19 cellular contexts compared by ENCODE assay signal in the genomic region with DNA sequence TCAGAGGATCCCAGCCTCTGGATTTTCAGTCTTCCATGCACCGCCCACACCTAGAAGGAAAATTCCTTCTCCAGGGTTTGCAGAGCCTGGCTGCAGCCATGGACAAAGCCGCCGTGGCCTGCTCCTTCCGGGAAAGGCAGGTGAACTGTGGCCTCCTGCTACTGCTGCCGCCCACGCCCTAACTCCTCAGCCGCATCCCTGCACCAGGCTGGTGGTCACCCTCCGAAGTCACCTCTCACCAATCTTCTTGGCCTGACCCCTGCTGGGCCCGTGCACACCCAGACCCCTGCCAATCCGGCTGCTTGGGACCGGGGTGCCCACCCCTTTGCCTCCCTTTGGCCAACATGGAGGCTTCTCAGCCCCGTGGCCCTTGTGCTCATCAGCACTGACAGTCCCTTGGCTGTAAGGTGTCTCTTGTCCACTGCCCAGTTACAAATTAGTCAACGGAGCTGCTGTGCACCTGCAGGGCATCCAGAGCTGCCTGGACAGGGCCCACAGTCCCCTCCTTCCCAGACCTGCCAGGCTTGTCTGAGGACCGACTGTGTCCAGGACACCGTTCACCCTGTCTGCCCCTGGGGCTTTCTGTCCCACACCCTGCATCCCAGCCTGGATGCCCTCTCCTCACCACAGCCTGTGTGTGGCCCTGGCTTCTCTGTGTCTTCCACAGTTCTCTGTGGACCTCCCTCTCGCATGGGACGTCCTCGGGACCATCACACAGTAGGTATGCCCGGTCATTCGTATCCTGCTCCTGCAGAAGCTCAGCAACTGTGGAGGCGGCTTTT.
DNase-seq lines count a peak whose midpoint lies in the region; ATAC-seq and TF ChIP-seq lines count a peak whose summit lies in the region.
"Had no signal": no experiment of that assay in that cellular context is flagged by ENCODE, and none has a peak within 500 bp of the region (broad histone marks: within the 10 kb centered on the region; RNA-seq: fewer than 3 reads in every experiment).

No MANE protein-coding gene starts in this region.

- H3K27me3 ChIP-seq in esophagus muscularis mucosa (peaks cover 0 to 55% (median 7%) of the 10 kb centered on the region in 4 donors), upper lobe of right lung (no peaks in the 10 kb centered on the region)

- no peak overlapping the region for H3K4me3 Mint-ChIP-seq in natural killer cell treated with Interleukin-12 subunit alpha and Interleukin-12 subunit beta and Interleukin-15 and Interleukin-18, amount 100 ng/mL, for 72 hours
- H3K4me3 Mint-ChIP-seq in natural killer cell: no peak overlapping the region
- H3K4me3 Mint-ChIP-seq: B cell; CD4-positive, alpha-beta T cell had no signal

- H3K9me3 Mint-ChIP-seq in natural killer cell treated with Interleukin-12 subunit alpha and Interleukin-12 subunit beta and Interleukin-15 and Interleukin-18, amount 100 ng/mL, for 72 hours: no peaks in the 10 kb centered on the region
- H3K9me3 Mint-ChIP-seq in natural killer cell: no peaks in the 10 kb centered on the region
- H3K9me3 Mint-ChIP-seq: CD4-positive, alpha-beta T cell had no signal

- ATAC-seq in natural killer cell treated with Interleukin-12 subunit alpha and Interleukin-12 subunit beta and Interleukin-15 and Interleukin-18, amount 100 ng/mL, for 72 hours: peak; percentile 37 to 62
- ATAC-seq in natural killer cell (no peak), omental fat pad (ENCODE audit: low FRiP score) (peak; percentile 38), upper lobe of right lung (peak; percentile 24), HG03457 (IDR thresholded peaks at IDR 0.05; ENCODE audit: unreplicated experiment) (no peak), GM19035 (IDR thresholded peaks at IDR 0.05; ENCODE audit: unreplicated experiment) (no peak)
- ATAC-seq: GM12878 had no signal

- no peak for TF ChIP-seq EP300 in esophagus muscularis mucosa (IDR thresholded peaks at IDR 0.05)

- H3K4me3 ChIP-seq in esophagus muscularis mucosa: no peak overlapping the region
- no peak overlapping the region for H3K4me3 ChIP-seq in upper lobe of right lung
- H3K4me3 ChIP-seq: GM12878, HAP-1 had no signal

- no peaks in the 10 kb centered on the region for H3K36me3 Mint-ChIP-seq in natural killer cell treated with Interleukin-12 subunit alpha and Interleukin-12 subunit beta and Interleukin-15 and Interleukin-18, amount 100 ng/mL, for 72 hours
- H3K36me3 Mint-ChIP-seq in natural killer cell: no peaks in the 10 kb centered on the region

- TF ChIP-seq CTCF in natural killer cell (IDR thresholded peaks at IDR 0.05) (no peak), esophagus muscularis mucosa (IDR thresholded peaks at IDR 0.05) (no peak), omental fat pad (IDR thresholded peaks at IDR 0.05) (no peak), upper lobe of right lung (IDR thresholded peaks at IDR 0.05) (no peak)

- no peaks in the 10 kb centered on the region for H3K4me1 Mint-ChIP-seq in natural killer cell treated with Interleukin-12 subunit alpha and Interleukin-12 subunit beta and Interleukin-15 and Interleukin-18, amount 100 ng/mL, for 72 hours (ENCODE audit: low read depth in 2 of 2)
- no peaks in the 10 kb centered on the region for H3K4me1 Mint-ChIP-seq in natural killer cell
- H3K4me1 Mint-ChIP-seq: B cell had no signal

- H3K9me3 ChIP-seq in esophagus muscularis mucosa: no peaks in the 10 kb centered on the region
- H3K9me3 ChIP-seq in upper lobe of right lung: no peaks in the 10 kb centered on the region
- H3K9me3 ChIP-seq: HAP-1 had no signal

- DNase-seq in natural killer cell treated with Interleukin-12 subunit alpha and Interleukin-12 subunit beta and Interleukin-15 and Interleukin-18, amount 100 ng/mL, for 72 hours (ENCODE audit: low spot score): no peak
- no peak for DNase-seq in natural killer cell
- peak; percentile 85 for DNase-seq in esophagus muscularis mucosa (ENCODE audit: extremely low spot score)
- DNase-seq in omental fat pad (ENCODE audit: low spot score): no peak
- DNase-seq in upper lobe of right lung: no peak
- no peak for DNase-seq in KBM-7
- DNase-seq: 8988T; C1 segment of cervical spinal cord; Calu3; CD4-positive, alpha-beta T cell; DMS79; GOT3; IMR-90 had no signal

- in situ Hi-C loops in KBM-7 (cut with MboI; ENCODE audit: low pct_unique_long_range_greater_than_20kb, low sequenced_read_pairs): no loop called here

- H3K36me3 ChIP-seq in esophagus muscularis mucosa (no peaks in the 10 kb centered on the region), upper lobe of right lung (no peaks in the 10 kb centered on the region)
- H3K36me3 ChIP-seq: HAP-1 had no signal

- no peak overlapping the region for H3K27ac ChIP-seq in esophagus muscularis mucosa (replicated peaks in 1 of 4)
- no peak overlapping the region for H3K27ac ChIP-seq in upper lobe of right lung
- H3K27ac ChIP-seq: HL-60 had no signal

- H3K4me1 ChIP-seq in esophagus muscularis mucosa (peaks cover 0 to 14% (median 11%) of the 10 kb centered on the region in 4 donors), upper lobe of right lung (no peaks in the 10 kb centered on the region)
- H3K4me1 ChIP-seq: HAP-1 had no signal

- intact Hi-C loops in natural killer cell (cut with micrococcal nuclease) (no loop called here), esophagus muscularis mucosa (cut with DNase I) (no loop called here), upper lobe of right lung (cut with DNase I) (no loop called here)

- WGBS in esophagus muscularis mucosa: 76% methylated on average over 21 of the region's 21 CpGs

- H3K27me3 Mint-ChIP-seq in natural killer cell treated with Interleukin-12 subunit alpha and Interleukin-12 subunit beta and Interleukin-15 and Interleukin-18, amount 100 ng/mL, for 72 hours: peaks cover 6 to 15% of the 10 kb centered on the region in 2 donors
- peaks cover 0 to 4% of the 10 kb centered on the region in 2 donors for H3K27me3 Mint-ChIP-seq in natural killer cell (ENCODE audit: low read depth in 2 of 2)
- H3K27me3 Mint-ChIP-seq: B cell; CD4-positive, alpha-beta T cell had no signal

- no peak overlapping the region for H3K27ac Mint-ChIP-seq in natural killer cell treated with Interleukin-12 subunit alpha and Interleukin-12 subunit beta and Interleukin-15 and Interleukin-18, amount 100 ng/mL, for 72 hours
- no peak overlapping the region for H3K27ac Mint-ChIP-seq in natural killer cell
- H3K27ac Mint-ChIP-seq: B cell; CD4-positive, alpha-beta T cell had no signal

- no peak for TF ChIP-seq POLR2A in esophagus muscularis mucosa (IDR thresholded peaks at IDR 0.05; ENCODE audit: low read depth)

Comparison
In these comparisons a context has a peak if more than half of its experiments do, and no peak if none do; other contexts are left out.
1. ATAC-seq: peak in natural killer cell treated with Interleukin-12 subunit alpha and Interleukin-12 subunit beta and Interleukin-15 and Interleukin-18, amount 100 ng/mL, for 72 hours (2 of 2), omental fat pad (single experiment) and upper lobe of right lung (single experiment); none in natural killer cell (0 of 3), HG03457 (single experiment) and GM19035 (single experiment).